In genomic region chr1:202926578-202927491, GRCh38 we compare ENCODE assay signal across 8 cellular contexts. TPM values are rescaled to one million over a fixed set of nuclear protein-coding genes. Genes with fewer than 3 reads are reported as not detected.
DNase-seq lines count a peak whose midpoint lies in the region; FAIRE-seq and TF ChIP-seq lines count a peak whose summit lies in the region.

Gene KLHL12 (minus strand): TSS chr1:202927234. CDS start chr1:202925162, 2,072 bp downstream.

- peak; percentile 57 for TF ChIP-seq CTCF in HFF-Myc (IDR thresholded peaks at IDR 0.05; ENCODE audit: low read depth, low read length, missing control alignments)
- no peak for TF ChIP-seq CTCF in subcutaneous adipose tissue (IDR thresholded peaks at IDR 0.05; ENCODE audit: low read depth)

- no peak within 1 kb of the TSS for H2BK15ac ChIP-seq in neuronal stem cell (ENCODE audit: low read length)

- no peaks in the 10 kb centered on the region for H3K79me1 ChIP-seq in neuronal stem cell (ENCODE audit: low read depth, low read length)

- no CpG with 5 or more reads among the region's 57 CpGs for WGBS in neuronal stem cell (ENCODE audit: extremely low coverage in 2 of 2, insufficient read length in 2 of 2, insufficient replicate concordance in 1 of 2), 2 donors

- peak within 1 kb of the TSS; percentile 91 for H3K18ac ChIP-seq in neuronal stem cell (ENCODE audit: low read length)

- H4K91ac ChIP-seq in neuronal stem cell (ENCODE audit: low read depth, low read length, poor library complexity) = peak within 1 kb of the TSS; percentile 34

- H3K4me2 ChIP-seq in neuronal stem cell (ENCODE audit: insufficient read depth, low read length, poor library complexity, severe bottlenecking) = peak within 1 kb of the TSS; percentile 60

- no peak within 1 kb of the TSS for H2AK5ac ChIP-seq in neuronal stem cell (ENCODE audit: low read depth, low read length)

- H3K4me1 ChIP-seq in neuronal stem cell (ENCODE audit: control insufficient read depth in 2 of 2, insufficient read depth in 1 of 2, low read depth in 1 of 2, low read length in 2 of 2) = no peaks in the 10 kb centered on the region

- no peak within 1 kb of the TSS for H3K4ac ChIP-seq in neuronal stem cell (ENCODE audit: low read length)

- DNase-seq in GM04504 (ENCODE audit: low read depth) = peak; percentile 92
- DNase-seq in HFF-Myc (ENCODE audit: extremely low read depth, low read depth) = peak; percentile 87
- DNase-seq in MV-4-11 (lab: John Stamatoyannopoulos, UW) = peak; percentile 92
- DNase-seq in SK-MEL-5 (ENCODE audit: low read depth, low spot score) = peak; percentile 95
- DNase-seq in activated naive CD4-positive, alpha-beta T cell treated with Interleukin-2 at 50 U/mL for 16 hours = peak; percentile 95
- DNase-seq in frontal cortex (ENCODE audit: low spot score in 2 of 2) = peak; percentile 90 to 92
- peak; percentile 97 for DNase-seq in neuronal stem cell (ENCODE audit: low spot score)

- H3K9ac ChIP-seq in neuronal stem cell (ENCODE audit: low read depth, low read length, poor library complexity) = peak within 1 kb of the TSS; percentile 88

- H2BK5ac ChIP-seq in neuronal stem cell (ENCODE audit: low read length) = no peak within 1 kb of the TSS

- no peak within 1 kb of the TSS for H2BK12ac ChIP-seq in neuronal stem cell (ENCODE audit: low read length)

- no peaks in the 10 kb centered on the region for H3K9me3 ChIP-seq in neuronal stem cell (replicated peaks in 1 of 2; ENCODE audit: control insufficient read depth in 2 of 2, insufficient read depth in 1 of 2, low read depth in 1 of 2, low read length in 2 of 2)

- H3K27ac ChIP-seq in neuronal stem cell (replicated peaks; ENCODE audit: low read length) = peak within 1 kb of the TSS; percentile 84

- H2BK120ac ChIP-seq in neuronal stem cell (ENCODE audit: low read depth, low read length) = no peak within 1 kb of the TSS

- no peak within 1 kb of the TSS for H3K14ac ChIP-seq in neuronal stem cell (ENCODE audit: low read length)

- peak within 1 kb of the TSS; percentile 94 for H3K23ac ChIP-seq in neuronal stem cell (ENCODE audit: low read depth, low read length, poor library complexity)

- no peaks in the 10 kb centered on the region for H3K27me3 ChIP-seq in neuronal stem cell (ENCODE audit: control insufficient read depth in 3 of 3, insufficient read depth in 3 of 3, low read depth in 1 of 3, low read length in 3 of 3)

- H3K4me3 ChIP-seq in HFF-Myc (replicated peaks; ENCODE audit: low read depth, low read length) (peak within 1 kb of the TSS; percentile 59), neuronal stem cell (ENCODE audit: low read length in 2 of 2) (peak within 1 kb of the TSS; percentile 70 to 95)

- no peak for FAIRE-seq in frontal cortex (lab: Jason Lieb, UNC)

- peak within 1 kb of the TSS; percentile 95 for H2AFZ ChIP-seq in neuronal stem cell (ENCODE audit: low read length)

- H3K36me3 ChIP-seq in neuronal stem cell (replicated peaks in 1 of 2; ENCODE audit: control insufficient read depth in 2 of 2, insufficient read depth in 2 of 2, low read length in 2 of 2) = peaks cover 0 to 29% of the 10 kb centered on the region in 2 donors

- in situ Hi-C loops in SK-MEL-5 (cut with HindIII; ENCODE audit: low pct_unique_long_range_greater_than_20kb, low sequenced_read_pairs) = no loop called here

- H4K8ac ChIP-seq in neuronal stem cell (ENCODE audit: low read depth, low read length) = no peak within 1 kb of the TSS

RNA-seq across cellular contexts. Expression of gene KLHL12, which starts in this region (rescaled TPM):
- total RNA-seq in SK-MEL-5 (2014; rRNA removed; shearing (Covaris generic)) = 34.3 and 35.7 TPM in 2 replicates
- polyA plus RNA-seq in SK-MEL-5 (2015; cell fraction: cytosol; rRNA removed) = 27.6 and 36.4 TPM in 2 replicates
- 50.0 and 65.8 TPM in 2 replicates for polyA plus RNA-seq in SK-MEL-5 (2015; cell fraction: nucleus; rRNA removed)
- total RNA-seq in frontal cortex (43.6 TPM), subcutaneous adipose tissue (10 to 100 TPM; 18.1 to 25.3 (median 22.2) TPM)
- 20.0 TPM for polyA plus RNA-seq in neuronal stem cell (2013, experiment 1 of 2)
- 20.3 TPM for polyA plus RNA-seq in neuronal stem cell (2013, experiment 2 of 2)

Comparison
In these comparisons a context has a peak if more than half of its experiments do, and no peak if none do; other contexts are left out.
1. Peak in every context shown above with its lines: DNase-seq, H3K4me3 ChIP-seq and H3K27ac ChIP-seq.